In the genomic region with DNA sequence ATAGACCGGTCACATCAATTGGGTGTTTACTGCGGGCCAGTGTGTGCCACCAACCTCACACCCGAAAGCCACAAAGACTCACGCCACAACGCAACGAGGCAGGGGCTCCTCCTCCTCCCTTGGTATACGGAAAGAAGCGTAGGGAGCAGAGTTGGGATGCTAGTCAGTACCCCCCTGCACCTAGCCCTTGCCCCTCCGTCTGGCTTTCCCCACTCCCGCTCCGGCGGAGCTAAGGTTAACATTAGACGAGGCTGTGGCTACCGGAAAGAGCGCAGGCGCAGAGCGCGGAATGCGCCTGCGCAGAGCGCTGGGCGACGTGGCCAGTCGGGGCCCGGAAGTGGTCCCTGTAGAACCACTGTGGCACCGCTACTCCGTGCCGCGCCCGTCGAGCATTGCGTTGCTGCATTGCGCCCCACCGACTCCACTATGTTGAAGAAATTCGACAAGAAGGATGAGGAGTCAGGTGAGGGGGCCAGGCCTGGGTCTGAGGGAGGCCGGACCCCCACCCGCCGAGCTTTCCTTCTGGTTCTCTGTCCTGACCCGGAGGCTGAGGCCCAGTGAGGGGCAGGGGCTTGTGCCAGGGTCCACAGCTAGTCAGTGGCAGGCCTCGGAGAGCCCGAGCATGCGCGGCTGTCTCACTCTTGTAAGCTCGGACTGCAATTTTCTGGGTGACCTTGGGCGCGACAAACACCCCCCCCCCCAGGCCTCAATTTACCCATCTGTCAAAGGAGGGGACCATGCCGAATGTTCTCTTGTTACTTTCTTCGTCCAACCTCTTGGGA, we compare ENCODE assay signal across 1 cellular context.
TF ChIP-seq lines count a peak whose summit lies in the region.

A gene with protein sequence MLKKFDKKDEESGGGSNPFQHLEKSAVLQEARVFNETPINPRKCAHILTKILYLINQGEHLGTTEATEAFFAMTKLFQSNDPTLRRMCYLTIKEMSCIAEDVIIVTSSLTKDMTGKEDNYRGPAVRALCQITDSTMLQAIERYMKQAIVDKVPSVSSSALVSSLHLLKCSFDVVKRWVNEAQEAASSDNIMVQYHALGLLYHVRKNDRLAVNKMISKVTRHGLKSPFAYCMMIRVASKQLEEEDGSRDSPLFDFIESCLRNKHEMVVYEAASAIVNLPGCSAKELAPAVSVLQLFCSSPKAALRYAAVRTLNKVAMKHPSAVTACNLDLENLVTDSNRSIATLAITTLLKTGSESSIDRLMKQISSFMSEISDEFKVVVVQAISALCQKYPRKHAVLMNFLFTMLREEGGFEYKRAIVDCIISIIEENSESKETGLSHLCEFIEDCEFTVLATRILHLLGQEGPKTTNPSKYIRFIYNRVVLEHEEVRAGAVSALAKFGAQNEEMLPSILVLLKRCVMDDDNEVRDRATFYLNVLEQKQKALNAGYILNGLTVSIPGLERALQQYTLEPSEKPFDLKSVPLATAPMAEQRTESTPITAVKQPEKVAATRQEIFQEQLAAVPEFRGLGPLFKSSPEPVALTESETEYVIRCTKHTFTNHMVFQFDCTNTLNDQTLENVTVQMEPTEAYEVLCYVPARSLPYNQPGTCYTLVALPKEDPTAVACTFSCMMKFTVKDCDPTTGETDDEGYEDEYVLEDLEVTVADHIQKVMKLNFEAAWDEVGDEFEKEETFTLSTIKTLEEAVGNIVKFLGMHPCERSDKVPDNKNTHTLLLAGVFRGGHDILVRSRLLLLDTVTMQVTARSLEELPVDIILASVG (plus strand): TSS at position 323 of the 782 bp plus-strand sequence. CDS start 104 bp downstream, at position 427.

TF ChIP-seq in WTC11, 78 proteins besides CTCF, POLR2A, EP300 and RAD21 (continued from another document and continues in another):
- no peak for TF ChIP-seq MXD4 (CRISPR knock-in tag; IDR thresholded peaks at IDR 0.05; ENCODE audit: borderline replicate concordance)
- TF ChIP-seq ZNF121 (CRISPR knock-in tag; IDR thresholded peaks at IDR 0.05): 0 out of 2 replicates have a peak, but pooled peaks have one; percentile 17
- no peak for TF ChIP-seq NR3C1 (CRISPR knock-in tag; conservative IDR thresholded peaks at IDR 0.05; ENCODE audit: low read depth)
- TF ChIP-seq, protein P1, sequence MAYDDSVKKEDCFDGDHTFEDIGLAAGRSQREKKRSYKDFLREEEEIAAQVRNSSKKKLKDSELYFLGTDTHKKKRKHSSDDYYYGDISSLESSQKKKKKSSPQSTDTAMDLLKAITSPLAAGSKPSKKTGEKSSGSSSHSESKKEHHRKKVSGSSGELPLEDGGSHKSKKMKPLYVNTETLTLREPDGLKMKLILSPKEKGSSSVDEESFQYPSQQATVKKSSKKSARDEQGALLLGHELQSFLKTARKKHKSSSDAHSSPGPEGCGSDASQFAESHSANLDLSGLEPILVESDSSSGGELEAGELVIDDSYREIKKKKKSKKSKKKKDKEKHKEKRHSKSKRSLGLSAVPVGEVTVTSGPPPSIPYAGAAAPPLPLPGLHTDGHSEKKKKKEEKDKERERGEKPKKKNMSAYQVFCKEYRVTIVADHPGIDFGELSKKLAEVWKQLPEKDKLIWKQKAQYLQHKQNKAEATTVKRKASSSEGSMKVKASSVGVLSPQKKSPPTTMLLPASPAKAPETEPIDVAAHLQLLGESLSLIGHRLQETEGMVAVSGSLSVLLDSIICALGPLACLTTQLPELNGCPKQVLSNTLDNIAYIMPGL (CRISPR knock-in tag; IDR thresholded peaks at IDR 0.05): no peak
- TF ChIP-seq, protein P2, sequence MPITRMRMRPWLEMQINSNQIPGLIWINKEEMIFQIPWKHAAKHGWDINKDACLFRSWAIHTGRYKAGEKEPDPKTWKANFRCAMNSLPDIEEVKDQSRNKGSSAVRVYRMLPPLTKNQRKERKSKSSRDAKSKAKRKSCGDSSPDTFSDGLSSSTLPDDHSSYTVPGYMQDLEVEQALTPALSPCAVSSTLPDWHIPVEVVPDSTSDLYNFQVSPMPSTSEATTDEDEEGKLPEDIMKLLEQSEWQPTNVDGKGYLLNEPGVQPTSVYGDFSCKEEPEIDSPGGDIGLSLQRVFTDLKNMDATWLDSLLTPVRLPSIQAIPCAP (CRISPR knock-in tag; IDR thresholded peaks at IDR 0.05): no peak
- no peak for TF ChIP-seq TP53 (CRISPR knock-in tag; IDR thresholded peaks at IDR 0.05)
- TF ChIP-seq, protein P3, sequence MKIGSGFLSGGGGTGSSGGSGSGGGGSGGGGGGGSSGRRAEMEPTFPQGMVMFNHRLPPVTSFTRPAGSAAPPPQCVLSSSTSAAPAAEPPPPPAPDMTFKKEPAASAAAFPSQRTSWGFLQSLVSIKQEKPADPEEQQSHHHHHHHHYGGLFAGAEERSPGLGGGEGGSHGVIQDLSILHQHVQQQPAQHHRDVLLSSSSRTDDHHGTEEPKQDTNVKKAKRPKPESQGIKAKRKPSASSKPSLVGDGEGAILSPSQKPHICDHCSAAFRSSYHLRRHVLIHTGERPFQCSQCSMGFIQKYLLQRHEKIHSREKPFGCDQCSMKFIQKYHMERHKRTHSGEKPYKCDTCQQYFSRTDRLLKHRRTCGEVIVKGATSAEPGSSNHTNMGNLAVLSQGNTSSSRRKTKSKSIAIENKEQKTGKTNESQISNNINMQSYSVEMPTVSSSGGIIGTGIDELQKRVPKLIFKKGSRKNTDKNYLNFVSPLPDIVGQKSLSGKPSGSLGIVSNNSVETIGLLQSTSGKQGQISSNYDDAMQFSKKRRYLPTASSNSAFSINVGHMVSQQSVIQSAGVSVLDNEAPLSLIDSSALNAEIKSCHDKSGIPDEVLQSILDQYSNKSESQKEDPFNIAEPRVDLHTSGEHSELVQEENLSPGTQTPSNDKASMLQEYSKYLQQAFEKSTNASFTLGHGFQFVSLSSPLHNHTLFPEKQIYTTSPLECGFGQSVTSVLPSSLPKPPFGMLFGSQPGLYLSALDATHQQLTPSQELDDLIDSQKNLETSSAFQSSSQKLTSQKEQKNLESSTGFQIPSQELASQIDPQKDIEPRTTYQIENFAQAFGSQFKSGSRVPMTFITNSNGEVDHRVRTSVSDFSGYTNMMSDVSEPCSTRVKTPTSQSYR (CRISPR knock-in tag; IDR thresholded peaks at IDR 0.05): 0 out of 2 replicates have a peak, but pooled peaks have one; percentile 13
- no peak for TF ChIP-seq JUN (CRISPR knock-in tag; IDR thresholded peaks at IDR 0.05)
- TF ChIP-seq, protein P4, sequence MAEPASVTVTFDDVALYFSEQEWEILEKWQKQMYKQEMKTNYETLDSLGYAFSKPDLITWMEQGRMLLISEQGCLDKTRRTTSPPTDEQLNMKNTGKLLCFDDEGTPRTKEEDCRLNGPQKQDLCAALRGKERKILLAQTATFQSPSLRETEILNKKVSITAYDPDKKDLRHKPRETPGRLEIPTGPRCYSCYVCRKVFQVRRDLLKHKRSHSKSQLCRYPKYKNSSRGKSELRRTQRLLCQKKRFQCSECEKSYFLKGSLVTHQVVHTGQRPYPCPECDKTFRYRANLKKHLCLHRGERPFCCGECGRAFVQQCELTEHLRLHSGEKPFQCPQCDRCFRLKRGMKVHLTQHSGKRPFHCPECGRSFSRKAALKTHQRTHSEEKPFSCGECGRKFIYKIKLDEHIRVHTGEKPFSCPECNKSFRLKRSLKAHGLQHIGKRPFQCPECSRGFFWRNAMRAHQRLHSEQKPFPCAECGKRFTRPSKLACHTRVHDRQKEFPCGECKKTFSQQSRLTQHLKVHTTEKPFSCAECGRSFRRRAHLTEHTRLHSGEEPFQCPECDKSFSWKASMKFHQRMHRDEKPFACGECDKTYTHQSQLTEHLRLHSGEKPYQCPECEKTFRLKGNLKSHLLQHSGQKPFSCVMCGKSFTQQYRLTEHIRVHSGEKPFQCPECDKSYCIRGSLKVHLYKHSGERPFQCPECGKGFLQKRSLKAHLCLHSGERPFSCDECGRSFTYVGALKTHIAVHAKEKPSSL (CRISPR knock-in tag; conservative IDR thresholded peaks at IDR 0.05): no peak
- TF ChIP-seq, protein P5, sequence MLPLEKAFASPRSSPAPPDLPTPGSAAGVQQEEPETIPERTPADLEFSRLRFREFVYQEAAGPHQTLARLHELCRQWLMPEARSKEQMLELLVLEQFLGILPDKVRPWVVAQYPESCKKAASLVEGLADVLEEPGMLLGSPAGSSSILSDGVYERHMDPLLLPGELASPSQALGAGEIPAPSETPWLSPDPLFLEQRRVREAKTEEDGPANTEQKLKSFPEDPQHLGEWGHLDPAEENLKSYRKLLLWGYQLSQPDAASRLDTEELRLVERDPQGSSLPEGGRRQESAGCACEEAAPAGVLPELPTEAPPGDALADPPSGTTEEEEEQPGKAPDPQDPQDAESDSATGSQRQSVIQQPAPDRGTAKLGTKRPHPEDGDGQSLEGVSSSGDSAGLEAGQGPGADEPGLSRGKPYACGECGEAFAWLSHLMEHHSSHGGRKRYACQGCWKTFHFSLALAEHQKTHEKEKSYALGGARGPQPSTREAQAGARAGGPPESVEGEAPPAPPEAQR (CRISPR knock-in tag; IDR thresholded peaks at IDR 0.05): no peak
- TF ChIP-seq SP1 (CRISPR knock-in tag; conservative IDR thresholded peaks at IDR 0.05): no peak
- TF ChIP-seq, protein P6, sequence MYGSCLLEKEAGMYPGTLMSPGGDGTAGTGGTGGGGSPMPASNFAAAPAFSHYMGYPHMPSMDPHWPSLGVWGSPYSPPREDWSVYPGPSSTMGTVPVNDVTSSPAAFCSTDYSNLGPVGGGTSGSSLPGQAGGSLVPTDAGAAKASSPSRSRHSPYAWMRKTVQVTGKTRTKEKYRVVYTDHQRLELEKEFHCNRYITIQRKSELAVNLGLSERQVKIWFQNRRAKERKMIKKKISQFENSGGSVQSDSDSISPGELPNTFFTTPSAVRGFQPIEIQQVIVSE (CRISPR knock-in tag; IDR thresholded peaks at IDR 0.05; ENCODE audit: borderline replicate concordance): no peak
- TF ChIP-seq CREM (CRISPR knock-in tag; IDR thresholded peaks at IDR 0.05): peak; percentile 75
- no peak for TF ChIP-seq SOX15 (CRISPR knock-in tag; IDR thresholded peaks at IDR 0.05)
- TF ChIP-seq, protein P7, sequence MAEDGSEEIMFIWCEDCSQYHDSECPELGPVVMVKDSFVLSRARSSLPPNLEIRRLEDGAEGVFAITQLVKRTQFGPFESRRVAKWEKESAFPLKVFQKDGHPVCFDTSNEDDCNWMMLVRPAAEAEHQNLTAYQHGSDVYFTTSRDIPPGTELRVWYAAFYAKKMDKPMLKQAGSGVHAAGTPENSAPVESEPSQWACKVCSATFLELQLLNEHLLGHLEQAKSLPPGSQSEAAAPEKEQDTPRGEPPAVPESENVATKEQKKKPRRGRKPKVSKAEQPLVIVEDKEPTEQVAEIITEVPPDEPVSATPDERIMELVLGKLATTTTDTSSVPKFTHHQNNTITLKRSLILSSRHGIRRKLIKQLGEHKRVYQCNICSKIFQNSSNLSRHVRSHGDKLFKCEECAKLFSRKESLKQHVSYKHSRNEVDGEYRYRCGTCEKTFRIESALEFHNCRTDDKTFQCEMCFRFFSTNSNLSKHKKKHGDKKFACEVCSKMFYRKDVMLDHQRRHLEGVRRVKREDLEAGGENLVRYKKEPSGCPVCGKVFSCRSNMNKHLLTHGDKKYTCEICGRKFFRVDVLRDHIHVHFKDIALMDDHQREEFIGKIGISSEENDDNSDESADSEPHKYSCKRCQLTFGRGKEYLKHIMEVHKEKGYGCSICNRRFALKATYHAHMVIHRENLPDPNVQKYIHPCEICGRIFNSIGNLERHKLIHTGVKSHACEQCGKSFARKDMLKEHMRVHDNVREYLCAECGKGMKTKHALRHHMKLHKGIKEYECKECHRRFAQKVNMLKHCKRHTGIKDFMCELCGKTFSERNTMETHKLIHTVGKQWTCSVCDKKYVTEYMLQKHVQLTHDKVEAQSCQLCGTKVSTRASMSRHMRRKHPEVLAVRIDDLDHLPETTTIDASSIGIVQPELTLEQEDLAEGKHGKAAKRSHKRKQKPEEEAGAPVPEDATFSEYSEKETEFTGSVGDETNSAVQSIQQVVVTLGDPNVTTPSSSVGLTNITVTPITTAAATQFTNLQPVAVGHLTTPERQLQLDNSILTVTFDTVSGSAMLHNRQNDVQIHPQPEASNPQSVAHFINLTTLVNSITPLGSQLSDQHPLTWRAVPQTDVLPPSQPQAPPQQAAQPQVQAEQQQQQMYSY (CRISPR knock-in tag; IDR thresholded peaks at IDR 0.05): no peak
- TF ChIP-seq, protein P8, sequence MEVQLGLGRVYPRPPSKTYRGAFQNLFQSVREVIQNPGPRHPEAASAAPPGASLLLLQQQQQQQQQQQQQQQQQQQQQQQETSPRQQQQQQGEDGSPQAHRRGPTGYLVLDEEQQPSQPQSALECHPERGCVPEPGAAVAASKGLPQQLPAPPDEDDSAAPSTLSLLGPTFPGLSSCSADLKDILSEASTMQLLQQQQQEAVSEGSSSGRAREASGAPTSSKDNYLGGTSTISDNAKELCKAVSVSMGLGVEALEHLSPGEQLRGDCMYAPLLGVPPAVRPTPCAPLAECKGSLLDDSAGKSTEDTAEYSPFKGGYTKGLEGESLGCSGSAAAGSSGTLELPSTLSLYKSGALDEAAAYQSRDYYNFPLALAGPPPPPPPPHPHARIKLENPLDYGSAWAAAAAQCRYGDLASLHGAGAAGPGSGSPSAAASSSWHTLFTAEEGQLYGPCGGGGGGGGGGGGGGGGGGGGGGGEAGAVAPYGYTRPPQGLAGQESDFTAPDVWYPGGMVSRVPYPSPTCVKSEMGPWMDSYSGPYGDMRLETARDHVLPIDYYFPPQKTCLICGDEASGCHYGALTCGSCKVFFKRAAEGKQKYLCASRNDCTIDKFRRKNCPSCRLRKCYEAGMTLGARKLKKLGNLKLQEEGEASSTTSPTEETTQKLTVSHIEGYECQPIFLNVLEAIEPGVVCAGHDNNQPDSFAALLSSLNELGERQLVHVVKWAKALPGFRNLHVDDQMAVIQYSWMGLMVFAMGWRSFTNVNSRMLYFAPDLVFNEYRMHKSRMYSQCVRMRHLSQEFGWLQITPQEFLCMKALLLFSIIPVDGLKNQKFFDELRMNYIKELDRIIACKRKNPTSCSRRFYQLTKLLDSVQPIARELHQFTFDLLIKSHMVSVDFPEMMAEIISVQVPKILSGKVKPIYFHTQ (CRISPR knock-in tag; IDR thresholded peaks at IDR 0.05): no peak
- TF ChIP-seq, protein P9, sequence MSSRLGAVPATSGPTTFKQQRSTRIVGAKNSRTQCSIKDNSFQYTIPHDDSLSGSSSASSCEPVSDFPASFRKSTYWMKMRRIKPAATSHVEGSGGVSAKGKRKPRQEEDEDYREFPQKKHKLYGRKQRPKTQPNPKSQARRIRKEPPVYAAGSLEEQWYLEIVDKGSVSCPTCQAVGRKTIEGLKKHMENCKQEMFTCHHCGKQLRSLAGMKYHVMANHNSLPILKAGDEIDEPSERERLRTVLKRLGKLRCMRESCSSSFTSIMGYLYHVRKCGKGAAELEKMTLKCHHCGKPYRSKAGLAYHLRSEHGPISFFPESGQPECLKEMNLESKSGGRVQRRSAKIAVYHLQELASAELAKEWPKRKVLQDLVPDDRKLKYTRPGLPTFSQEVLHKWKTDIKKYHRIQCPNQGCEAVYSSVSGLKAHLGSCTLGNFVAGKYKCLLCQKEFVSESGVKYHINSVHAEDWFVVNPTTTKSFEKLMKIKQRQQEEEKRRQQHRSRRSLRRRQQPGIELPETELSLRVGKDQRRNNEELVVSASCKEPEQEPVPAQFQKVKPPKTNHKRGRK (CRISPR knock-in tag; IDR thresholded peaks at IDR 0.05; ENCODE audit: borderline replicate concordance): no peak
- TF ChIP-seq, protein P10, sequence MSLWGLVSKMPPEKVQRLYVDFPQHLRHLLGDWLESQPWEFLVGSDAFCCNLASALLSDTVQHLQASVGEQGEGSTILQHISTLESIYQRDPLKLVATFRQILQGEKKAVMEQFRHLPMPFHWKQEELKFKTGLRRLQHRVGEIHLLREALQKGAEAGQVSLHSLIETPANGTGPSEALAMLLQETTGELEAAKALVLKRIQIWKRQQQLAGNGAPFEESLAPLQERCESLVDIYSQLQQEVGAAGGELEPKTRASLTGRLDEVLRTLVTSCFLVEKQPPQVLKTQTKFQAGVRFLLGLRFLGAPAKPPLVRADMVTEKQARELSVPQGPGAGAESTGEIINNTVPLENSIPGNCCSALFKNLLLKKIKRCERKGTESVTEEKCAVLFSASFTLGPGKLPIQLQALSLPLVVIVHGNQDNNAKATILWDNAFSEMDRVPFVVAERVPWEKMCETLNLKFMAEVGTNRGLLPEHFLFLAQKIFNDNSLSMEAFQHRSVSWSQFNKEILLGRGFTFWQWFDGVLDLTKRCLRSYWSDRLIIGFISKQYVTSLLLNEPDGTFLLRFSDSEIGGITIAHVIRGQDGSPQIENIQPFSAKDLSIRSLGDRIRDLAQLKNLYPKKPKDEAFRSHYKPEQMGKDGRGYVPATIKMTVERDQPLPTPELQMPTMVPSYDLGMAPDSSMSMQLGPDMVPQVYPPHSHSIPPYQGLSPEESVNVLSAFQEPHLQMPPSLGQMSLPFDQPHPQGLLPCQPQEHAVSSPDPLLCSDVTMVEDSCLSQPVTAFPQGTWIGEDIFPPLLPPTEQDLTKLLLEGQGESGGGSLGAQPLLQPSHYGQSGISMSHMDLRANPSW (CRISPR knock-in tag; conservative IDR thresholded peaks at IDR 0.05; ENCODE audit: low read depth): no peak
- TF ChIP-seq ATF1 (CRISPR knock-in tag; IDR thresholded peaks at IDR 0.05): no peak
